8 cellular contexts compared by ENCODE assay signal in genomic region chr2:66575625-66576371, GRCh38.
DNase-seq lines count a peak whose midpoint lies in the region; TF ChIP-seq lines count a peak whose summit lies in the region.

No MANE protein-coding gene starts in this region.

- peak overlapping the region; percentile 50 to 63 for H3K4me3 ChIP-seq in esophagus (ENCODE audit: low read depth in 1 of 2, low read length in 2 of 2)

- no peak for TF ChIP-seq CTCF in nephron (IDR thresholded peaks at IDR 0.05; ENCODE audit: unreplicated experiment in 3 of 3)

- H3K27ac ChIP-seq in esophagus (ENCODE audit: low read depth in 2 of 2, low read length in 1 of 2) = peak overlapping the region; percentile 83 to 88

- H3K4me1 Mint-ChIP-seq in nephron = peaks cover 62% of the 10 kb centered on the region

- no peaks in the 10 kb centered on the region for H3K9me3 Mint-ChIP-seq in nephron

- H3K36me3 Mint-ChIP-seq in nephron (ENCODE audit: low read depth) = peaks cover 14% of the 10 kb centered on the region

- WGBS in esophagus, 2 donors = 0 to 1% methylated on average over 49 to 58 of the region's 58 CpGs

- H3K9me3 ChIP-seq in esophagus (ENCODE audit: control insufficient read depth in 2 of 2, insufficient read depth in 1 of 2, low read depth in 1 of 2, low read length in 1 of 2) = peaks cover 0 to 4% of the 10 kb centered on the region in 2 donors

- H3K4me1 ChIP-seq in esophagus (ENCODE audit: control insufficient read depth in 2 of 2, insufficient read depth in 2 of 2, low read length in 1 of 2) = peaks cover 0 to 4% of the 10 kb centered on the region in 2 donors

- H3K27ac Mint-ChIP-seq in nephron = peak overlapping the region in 1 of 3 experiments; percentile 98

- peaks cover 56% of the 10 kb centered on the region for H3K27me3 Mint-ChIP-seq in nephron (ENCODE audit: low read depth)

- peak overlapping the region; percentile 89 to 94 (median 94) for H3K4me3 Mint-ChIP-seq in nephron

- peaks cover 0 to 4% of the 10 kb centered on the region in 2 donors for H3K27me3 ChIP-seq in esophagus (ENCODE audit: control insufficient read depth in 1 of 2, insufficient read depth in 2 of 2, low read length in 2 of 2)

- peak; percentile 36 for DNase-seq in AG08396 (ENCODE audit: low spot score)
- DNase-seq in MV-4-11 (lab: John Stamatoyannopoulos, UW) = peak; percentile 24
- no peak for DNase-seq in NCI-H1105 (lab: John Stamatoyannopoulos, UW)
- no peak for DNase-seq in activated CD8-positive, alpha-beta memory T cell treated with anti-CD3 and anti-CD28 coated beads, Interleukin-2, amount 50 U/mL, for 48 hours
- no peak for DNase-seq in SKM-1 (lab: John Stamatoyannopoulos, UW; ENCODE audit: unreplicated experiment)
- no peak for DNase-seq in SHP77 treated with DMSO at 0.1 percent for 48 hours (lab: John Stamatoyannopoulos, UW)

- H3K36me3 ChIP-seq in esophagus (ENCODE audit: control insufficient read depth in 2 of 2, insufficient read depth in 2 of 2, low read length in 1 of 2) = peaks cover 0 to 6% of the 10 kb centered on the region in 2 donors

Comparison
In these comparisons a context has a peak if more than half of its experiments do, and no peak if none do; other contexts are left out.
1. DNase-seq: peak in AG08396 (single experiment) and MV-4-11 (single experiment); none in NCI-H1105 (single experiment), activated CD8-positive, alpha-beta memory T cell treated with anti-CD3 and anti-CD28 coated beads, Interleukin-2, amount 50 U/mL, for 48 hours (single experiment), SKM-1 (single experiment) and SHP77 treated with DMSO at 0.1 percent for 48 hours (single experiment).